Comparison of ENCODE assay signal across 9 cellular contexts in genomic region chr3:120420855-120421570, GRCh38. TPM values are rescaled to one million over a fixed set of nuclear protein-coding genes. Genes with fewer than 3 reads are reported as not detected.
DNase-seq lines count a peak whose midpoint lies in the region; ATAC-seq and TF ChIP-seq lines count a peak whose summit lies in the region.
"Had no signal": no experiment of that assay in that cellular context is flagged by ENCODE, and none has a peak within 500 bp of the region (broad histone marks: within the 10 kb centered on the region; RNA-seq: fewer than 3 reads in every experiment).

No MANE protein-coding gene starts in this region.

- no peak for ATAC-seq in lower lobe of right lung
- ATAC-seq in thoracic aorta (ENCODE audit: insufficient number of reproducible peaks, low FRiP score, low read depth), result peak; percentile 38
- no peak for ATAC-seq in GM21447 (IDR thresholded peaks at IDR 0.05; ENCODE audit: unreplicated experiment)
- no peak for ATAC-seq in left colon
- ATAC-seq in HG03159 (IDR thresholded peaks at IDR 0.05; ENCODE audit: unreplicated experiment), result no peak

- H3K9me3 ChIP-seq in lower lobe of right lung (no peaks in the 10 kb centered on the region), thoracic aorta (no peaks in the 10 kb centered on the region)

- no peaks in the 10 kb centered on the region for H3K27me3 ChIP-seq in lower lobe of right lung (ENCODE audit: low read depth)
- no peaks in the 10 kb centered on the region for H3K27me3 ChIP-seq in thoracic aorta (replicated peaks; ENCODE audit: insufficient read depth)

- intact Hi-C loops in lower lobe of right lung (cut with DNase I), result no loop called here
- intact Hi-C loops in left colon (cut with DNase I, micrococcal nuclease), result no loop called here

- no peaks in the 10 kb centered on the region for H3K36me3 ChIP-seq in lower lobe of right lung
- H3K36me3 ChIP-seq in thoracic aorta, result no peaks in the 10 kb centered on the region

- H3K4me1 ChIP-seq in lower lobe of right lung (peaks cover 46% of the 10 kb centered on the region), thoracic aorta (ENCODE audit: control insufficient read depth in 1 of 2, low read depth in 2 of 2) (peaks cover 50 to 95% of the 10 kb centered on the region in 2 donors)

- TF ChIP-seq CTCF in lower lobe of right lung (IDR thresholded peaks at IDR 0.05), result no peak
- peak; percentile 53 for TF ChIP-seq CTCF in thoracic aorta (IDR thresholded peaks at IDR 0.05)

- H3K4me3 ChIP-seq in lower lobe of right lung (no peak overlapping the region), thoracic aorta (no peak overlapping the region)

- H3K27ac ChIP-seq in lower lobe of right lung (peak overlapping the region; percentile 38), thoracic aorta (peak overlapping the region; percentile 73 to 77)

- peak; percentile 6 for DNase-seq in LHCN-M2 (ENCODE audit: low read depth)
- DNase-seq in dermis microvascular lymphatic vessel endothelial cell (ENCODE audit: low read depth in 2 of 2), result peak; percentile 59 to 64
- no peak for DNase-seq in lower lobe of right lung
- DNase-seq in thoracic aorta (ENCODE audit: low spot score), result no peak
- DNase-seq in left colon, result no peak
- DNase-seq in GOT3 (lab: John Stamatoyannopoulos, UW), result no peak
- DNase-seq: NCI-H146 had no signal

RNA-seq across cellular contexts. Expression of gene FSTL1, which starts 29.8 kb away (rescaled TPM):
- total RNA-seq in LHCN-M2 (2014; rRNA removed) (194 and 212 TPM in 2 replicates), dermis microvascular lymphatic vessel endothelial cell (95.3 and 136 TPM in 2 replicates), lower lobe of right lung (233 TPM), thoracic aorta (100 to 1,000 TPM; 601 to 687 TPM), left colon (10 to 100 TPM; 34.4 to 61.7 TPM)
- 289 TPM for polyA plus RNA-seq in LHCN-M2 (2012)

Comparison
In these comparisons a context has a peak if more than half of its experiments do, and no peak if none do; other contexts are left out.
1. DNase-seq: peak in LHCN-M2 (single experiment) and dermis microvascular lymphatic vessel endothelial cell (2 of 2); none in lower lobe of right lung (single experiment), thoracic aorta (single experiment), left colon (0 of 2) and GOT3 (single experiment).